ENCODE assay signal across 1 cellular context in the genomic region with DNA sequence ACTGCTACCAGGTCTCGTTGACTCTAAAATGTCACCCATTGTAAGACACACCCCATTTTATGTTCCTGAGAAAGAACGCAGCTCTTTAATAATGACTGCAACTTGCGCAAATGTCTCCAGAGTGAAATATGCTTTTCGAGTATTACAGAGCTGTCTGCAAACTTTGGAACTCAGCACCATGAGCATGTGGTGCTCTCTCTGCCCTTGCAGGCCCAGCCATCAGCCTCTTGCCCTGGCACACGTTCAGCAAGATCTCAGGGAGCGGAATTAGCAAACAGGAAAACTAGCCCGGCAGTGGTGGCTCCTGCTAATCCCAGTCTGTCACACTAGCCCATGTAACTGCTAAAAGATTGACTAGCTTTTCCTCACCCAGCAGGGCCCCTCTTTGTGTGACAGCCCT.
TF ChIP-seq lines count a peak whose summit lies in the region.

No MANE protein-coding gene starts in this region.

TF ChIP-seq in IMR-90, 13 proteins besides CTCF, POLR2A, EP300 and RAD21 (continued from another document):
- no peak for TF ChIP-seq MAZ (IDR thresholded peaks at IDR 0.05; ENCODE audit: borderline replicate concordance, low read depth, low read length)
